In the genomic region with DNA sequence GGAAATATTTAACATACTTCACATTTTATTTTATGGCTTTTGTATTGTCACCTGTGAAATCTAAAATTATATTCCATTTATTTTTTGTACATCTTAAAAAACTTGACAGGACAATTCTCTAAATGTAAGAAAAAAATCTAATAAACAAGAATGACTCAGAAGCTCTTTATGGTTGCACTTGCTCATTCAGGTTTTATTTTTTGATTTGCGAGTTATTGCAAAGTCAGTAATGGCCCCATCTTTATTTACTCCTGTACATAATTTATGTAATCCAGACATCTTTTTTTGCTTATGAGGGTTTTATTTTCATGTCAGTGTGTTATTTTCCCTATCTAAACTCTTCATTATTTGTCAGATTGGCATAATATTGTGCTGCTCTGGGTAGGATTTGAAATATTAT, we compare ENCODE assay signal across 18 cellular contexts.
DNase-seq lines count a peak whose midpoint lies in the region; ATAC-seq, FAIRE-seq and TF ChIP-seq lines count a peak whose summit lies in the region.
"Had no signal": no experiment of that assay in that cellular context is flagged by ENCODE, and none has a peak within 500 bp of the region (broad histone marks: within the 10 kb centered on the region; RNA-seq: fewer than 3 reads in every experiment).

No MANE protein-coding gene starts in this region.

- H4K20me1 ChIP-seq in HepG2 (ENCODE audit: insufficient read depth, low read length) (no peaks in the 10 kb centered on the region), K562 (replicated peaks; ENCODE audit: control insufficient read depth, insufficient read depth, low read length) (no peaks in the 10 kb centered on the region)

- DNase-seq in HepG2 (ENCODE audit: low spot score) (no peak), right lobe of liver (no peak), K562 (ENCODE audit: extremely low read depth in 1 of 4, low spot score in 3 of 4) (no peak), mesothelial cell of epicardium (ENCODE audit: low spot score in 2 of 2, unreplicated experiment in 2 of 2) (no peak), SIG-M5 treated with dmso at 0.1 percent for 504 hours (lab: John Stamatoyannopoulos, UW; ENCODE audit: unreplicated experiment) (no peak)
- no peak for DNase-seq in activated naive CD4-positive, alpha-beta T cell treated with anti-CD3 and anti-CD28 coated beads, Interleukin-2, amount 50 U/mL, for 72 hours (ENCODE audit: low spot score in 2 of 2)
- DNase-seq in stimulated activated naive B cell treated with anti-CD40 and anti-IgM and Interleukin-4, amounts not matched to agents 10 μg/mL and 1 μg/mL and 100 μg/mL, for 72 hours: no peak
- DNase-seq: 8988T; ACHN; C1 segment of cervical spinal cord; Calu3; CD4-positive, alpha-beta T cell; DMS 273 treated with DMSO at 0.1 percent for 48 hours; GOT3; HFFc6 had no signal

- H3K27ac Mint-ChIP-seq in mesothelial cell of epicardium: peak overlapping the region; percentile 69
- no peak overlapping the region for H3K27ac Mint-ChIP-seq in activated naive CD4-positive, alpha-beta T cell treated with anti-CD3 and anti-CD28 coated beads, Interleukin-2, amount 50 U/mL, for 72 hours
- no peak overlapping the region for H3K27ac Mint-ChIP-seq in stimulated activated naive B cell treated with anti-CD40 and anti-IgM and Interleukin-4, amounts not matched to agents 10 μg/mL and 1 μg/mL and 100 μg/mL, for 72 hours
- H3K27ac Mint-ChIP-seq: CD4-positive, alpha-beta T cell; HFFc6 had no signal

- H3K9ac ChIP-seq in HepG2 (ENCODE audit: insufficient read depth, low read depth, low read length) (no peak overlapping the region), K562 (ENCODE audit: insufficient read depth in 1 of 2, low read depth in 2 of 2, low read length in 2 of 2) (no peak overlapping the region)

- H3K36me3 ChIP-seq in HepG2 (replicated peaks in 1 of 2; ENCODE audit: control insufficient read depth in 1 of 2, insufficient read depth in 2 of 2, low read length in 2 of 2): no peaks in the 10 kb centered on the region
- no peaks in the 10 kb centered on the region for H3K36me3 ChIP-seq in right lobe of liver
- H3K36me3 ChIP-seq in K562 (ENCODE audit: control insufficient read depth, insufficient read depth, low read length): no peaks in the 10 kb centered on the region
- H3K36me3 ChIP-seq: HAP-1 had no signal

- H3K4me3 ChIP-seq in HepG2 (replicated peaks in 1 of 3; ENCODE audit: insufficient read depth in 1 of 3, low read depth in 2 of 3, low read length in 3 of 3) (no peak overlapping the region), right lobe of liver (no peak overlapping the region), K562 (no peak overlapping the region)
- H3K4me3 ChIP-seq: HAP-1 had no signal

- TF ChIP-seq EP300 in HepG2 (IDR thresholded peaks at IDR 0.05; ENCODE audit: low read depth in 2 of 2, low read length in 2 of 2) (no peak), HepG2 (CRISPR knock-in tag; IDR thresholded peaks at IDR 0.05; ENCODE audit: borderline replicate concordance) (no peak), K562 (IDR thresholded peaks at IDR 0.05; ENCODE audit: low read length) (no peak)

- CTCF ChIA-PET in HepG2 (lab: Yijun Ruan, JAX; ENCODE audit: low intra/inter-chr PET ratio, low total read pairs): no interaction called here
- CTCF ChIA-PET in K562 (lab: Yijun Ruan, JAX; ENCODE audit: low intra/inter-chr PET ratio): no interaction called here

- TF ChIP-seq POLR2A in HepG2 (IDR thresholded peaks at IDR 0.05; ENCODE audit: insufficient read depth in 1 of 2, low read depth in 2 of 2, low read length in 2 of 2) (no peak), right lobe of liver (IDR thresholded peaks at IDR 0.05) (no peak), K562 (conservative IDR thresholded peaks at IDR 0.05) (no peak)

- WGBS in HepG2 (ENCODE audit: low lambda C conversion rate): 98% methylated on average over 1 of the region's 1 CpG
- WGBS in right lobe of liver (ENCODE audit: insufficient coverage, low coverage, low lambda C conversion rate, missing lambda C conversion rate): 93% methylated on average over 1 of the region's 1 CpG
- 67% methylated on average over 1 of the region's 1 CpG for WGBS in K562 (ENCODE audit: insufficient coverage, low coverage, missing lambda C conversion rate)

- H3K4me1 ChIP-seq in HepG2 (ENCODE audit: insufficient read depth, low read length) (no peaks in the 10 kb centered on the region), right lobe of liver (no peaks in the 10 kb centered on the region), K562 (replicated peaks in 1 of 2; ENCODE audit: control insufficient read depth in 2 of 2, insufficient read depth in 2 of 2, low read length in 2 of 2) (peaks cover 0 to 2% of the 10 kb centered on the region in 2 experiments; a peak in 1 of 5 replicates)
- H3K4me1 ChIP-seq: HAP-1 had no signal

- H3K4me2 ChIP-seq in HepG2 (ENCODE audit: low read depth, low read length) (no peak overlapping the region), K562 (ENCODE audit: insufficient read depth, low read length) (no peak overlapping the region)

- TF ChIP-seq CTCF in HepG2 (CRISPR knock-in tag; IDR thresholded peaks at IDR 0.05): no peak
- TF ChIP-seq CTCF in right lobe of liver (IDR thresholded peaks at IDR 0.05): no peak
- no peak for TF ChIP-seq CTCF in K562 (IDR thresholded peaks at IDR 0.05 in 2 of 3, conservative IDR thresholded peaks at IDR 0.05 in 1 of 3; ENCODE audit: insufficient read depth in 2 of 3, low read depth in 1 of 3, low read length in 3 of 3)
- TF ChIP-seq CTCF in mesothelial cell of epicardium (IDR thresholded peaks at IDR 0.05; ENCODE audit: unreplicated experiment): no peak

- H3K79me2 ChIP-seq in HepG2 (ENCODE audit: insufficient read depth, low read length) (no peaks in the 10 kb centered on the region), K562 (ENCODE audit: control insufficient read depth, insufficient read depth, low read length) (no peaks in the 10 kb centered on the region)

- no peak for TF ChIP-seq RAD21 in HepG2 (CRISPR knock-in tag; IDR thresholded peaks at IDR 0.05)
- no peak for TF ChIP-seq RAD21 in K562 (CRISPR knock-in tag; conservative IDR thresholded peaks at IDR 0.05 in 1 of 2, IDR thresholded peaks at IDR 0.05 in 1 of 2)

- FAIRE-seq in HepG2 (lab: Jason Lieb, UNC) (no peak), K562 (lab: Jason Lieb, UNC) (no peak)
- FAIRE-seq: GM12891, HTR-8/SVneo had no signal

- H3K4me3 Mint-ChIP-seq in mesothelial cell of epicardium: no peak overlapping the region
- no peak overlapping the region for H3K4me3 Mint-ChIP-seq in stimulated activated naive B cell treated with anti-CD40 and anti-IgM and Interleukin-4, amounts not matched to agents 10 μg/mL and 1 μg/mL and 100 μg/mL, for 72 hours
- H3K4me3 Mint-ChIP-seq: CD4-positive, alpha-beta T cell; HFFc6 had no signal

- no TSS peak for BruUV-seq in HepG2 (replicated peaks; lab: Mats Ljungman, UMichigan)
- BruUV-seq in K562 (replicated peaks; lab: Mats Ljungman, UMichigan): no TSS peak

- H2AFZ ChIP-seq in HepG2 (ENCODE audit: low read length): no peak overlapping the region
- no peak overlapping the region for H2AFZ ChIP-seq in K562 (ENCODE audit: low read depth, low read length)

- H3K9me3 Mint-ChIP-seq in mesothelial cell of epicardium: peaks cover 10% of the 10 kb centered on the region
- H3K9me3 Mint-ChIP-seq in activated naive CD4-positive, alpha-beta T cell treated with anti-CD3 and anti-CD28 coated beads, Interleukin-2, amount 50 U/mL, for 72 hours: peaks cover 5% of the 10 kb centered on the region in 2 donors
- H3K9me3 Mint-ChIP-seq in stimulated activated naive B cell treated with anti-CD40 and anti-IgM and Interleukin-4, amounts not matched to agents 10 μg/mL and 1 μg/mL and 100 μg/mL, for 72 hours: peaks cover 0 to 2% of the 10 kb centered on the region in 2 donors
- H3K9me3 Mint-ChIP-seq: HFFc6 had no signal

- H3K27ac ChIP-seq in HepG2 (ENCODE audit: extremely low read length, insufficient read depth, low read length): no peak overlapping the region
- no peak overlapping the region for H3K27ac ChIP-seq in right lobe of liver
- H3K27ac ChIP-seq in K562 (ENCODE audit: extremely low read depth, low read depth, low read length): no peak overlapping the region

- H3K9me1 ChIP-seq in K562 (ENCODE audit: control insufficient read depth, insufficient read depth, low read length): no peaks in the 10 kb centered on the region

- POLR2A ChIA-PET in HepG2 (lab: Yijun Ruan, JAX): no interaction called here
- POLR2A ChIA-PET in K562 (lab: Yijun Ruan, JAX): no interaction called here

- no peaks in the 10 kb centered on the region for H3K27me3 Mint-ChIP-seq in mesothelial cell of epicardium (ENCODE audit: low read depth)
- no peaks in the 10 kb centered on the region for H3K27me3 Mint-ChIP-seq in stimulated activated naive B cell treated with anti-CD40 and anti-IgM and Interleukin-4, amounts not matched to agents 10 μg/mL and 1 μg/mL and 100 μg/mL, for 72 hours
- H3K27me3 Mint-ChIP-seq: CD4-positive, alpha-beta T cell had no signal

- ATAC-seq in HepG2 (no peak), right lobe of liver (no peak), K562 (no peak)
- no peak for ATAC-seq in activated naive CD4-positive, alpha-beta T cell treated with anti-CD3 and anti-CD28 coated beads, Interleukin-2, amount 50 U/mL, for 72 hours
- no peak for ATAC-seq in stimulated activated naive B cell treated with anti-CD40 and anti-IgM and Interleukin-4, amounts not matched to agents 10 μg/mL and 1 μg/mL and 100 μg/mL, for 72 hours (replicated peaks)

- H3K36me3 Mint-ChIP-seq in mesothelial cell of epicardium: peaks cover 11% of the 10 kb centered on the region
- peaks cover 6 to 9% of the 10 kb centered on the region in 2 donors for H3K36me3 Mint-ChIP-seq in activated naive CD4-positive, alpha-beta T cell treated with anti-CD3 and anti-CD28 coated beads, Interleukin-2, amount 50 U/mL, for 72 hours
- peaks cover 9 to 17% of the 10 kb centered on the region in 2 donors for H3K36me3 Mint-ChIP-seq in stimulated activated naive B cell treated with anti-CD40 and anti-IgM and Interleukin-4, amounts not matched to agents 10 μg/mL and 1 μg/mL and 100 μg/mL, for 72 hours

- H3K9me3 ChIP-seq in HepG2 (ENCODE audit: low read length) (no peaks in the 10 kb centered on the region), right lobe of liver (no peaks in the 10 kb centered on the region), K562 (replicated peaks; ENCODE audit: control insufficient read depth, insufficient read depth, low read depth, low read length) (no peaks in the 10 kb centered on the region)
- H3K9me3 ChIP-seq: HAP-1 had no signal

- in situ Hi-C loops in HepG2 (cut with HindIII; ENCODE audit: extremely low pct_ligation_motif_present, low pct_unique_long_range_greater_than_20kb) (no loop called here), K562 (cut with MboI) (no loop called here)

- no peaks in the 10 kb centered on the region for H3K27me3 ChIP-seq in HepG2 (ENCODE audit: control insufficient read depth in 1 of 2, insufficient read depth in 2 of 2, low read length in 2 of 2)
- no peaks in the 10 kb centered on the region for H3K27me3 ChIP-seq in right lobe of liver
- H3K27me3 ChIP-seq in K562 (ENCODE audit: control insufficient read depth in 2 of 2, insufficient read depth in 2 of 2, low read length in 2 of 2): no peaks in the 10 kb centered on the region

- intact Hi-C loops in HepG2 (cut with micrococcal nuclease; ENCODE audit: unreplicated experiment) (no loop called here), right lobe of liver (cut with DNase I) (no loop called here), K562 (cut with micrococcal nuclease) (no loop called here)

- H3K4me1 Mint-ChIP-seq in mesothelial cell of epicardium: peaks cover 29% of the 10 kb centered on the region
- peaks cover 4 to 6% of the 10 kb centered on the region in 2 donors for H3K4me1 Mint-ChIP-seq in stimulated activated naive B cell treated with anti-CD40 and anti-IgM and Interleukin-4, amounts not matched to agents 10 μg/mL and 1 μg/mL and 100 μg/mL, for 72 hours
